2 cellular contexts compared by ENCODE assay signal in genomic region chr10:37044319-37044718, GRCh38.
DNase-seq lines count a peak whose midpoint lies in the region; FAIRE-seq and TF ChIP-seq lines count a peak whose summit lies in the region.
"Not testable (repeated sequence)": the region's sequence is repeated elsewhere in the genome, so short reads cannot be mapped to it uniquely, and the experiment has no call there.

No MANE protein-coding gene starts in this region.

- DNase-seq in NT2/D1 (ENCODE audit: low read depth, low spot score), result peak; percentile 1
- peak; percentile 28 for DNase-seq in kidney

- not testable (repeated sequence) for FAIRE-seq in kidney (lab: Jason Lieb, UNC)

- not testable (repeated sequence) for H3K9ac ChIP-seq in NT2/D1 (ENCODE audit: insufficient read length, low read depth); kidney (ENCODE audit: low read length in 2 of 2)

- H3K9me3 ChIP-seq in NT2/D1 (ENCODE audit: insufficient read depth, low read length); kidney (ENCODE audit: control insufficient read depth in 1 of 2, low read length in 2 of 2): not testable (repeated sequence)

- not testable (repeated sequence) for TF ChIP-seq CTCF in kidney (IDR thresholded peaks at IDR 0.05; ENCODE audit: borderline replicate concordance, extremely low read depth, insufficient read depth)

- H3K27me3 ChIP-seq in NT2/D1 (ENCODE audit: insufficient read depth, insufficient read length), result not testable (repeated sequence)

- H3K27ac ChIP-seq in kidney (ENCODE audit: low read depth in 2 of 2, low read length in 2 of 2), result not testable (repeated sequence)

- H3K4me3 ChIP-seq in NT2/D1 (ENCODE audit: insufficient read length, low read depth); kidney (ENCODE audit: low read length in 2 of 2): not testable (repeated sequence)

- H3K36me3 ChIP-seq in NT2/D1 (ENCODE audit: insufficient read depth, insufficient read length, low read length); kidney (ENCODE audit: control insufficient read depth in 1 of 2, insufficient read depth in 2 of 2, low read length in 2 of 2): not testable (repeated sequence)

- intact Hi-C loops in kidney (cut with DNase I), result not testable (repeated sequence)

- not testable (repeated sequence) for H3K4me1 ChIP-seq in NT2/D1 (ENCODE audit: insufficient read depth, insufficient read length); kidney (ENCODE audit: control insufficient read depth in 1 of 2, insufficient read depth in 1 of 2, low read depth in 1 of 2, low read length in 2 of 2)
